ENCODE assay signal across 14 cellular contexts in genomic region chr21:42258885-42259407, GRCh38. TPM values are rescaled to one million over a fixed set of nuclear protein-coding genes. Genes with fewer than 3 reads are reported as not detected.
DNase-seq lines count a peak whose midpoint lies in the region; ATAC-seq, FAIRE-seq and TF ChIP-seq lines count a peak whose summit lies in the region.
"Had no signal": no experiment of that assay in that cellular context is flagged by ENCODE, and none has a peak within 500 bp of the region (broad histone marks: within the 10 kb centered on the region; RNA-seq: fewer than 3 reads in every experiment).

No MANE protein-coding gene starts in this region.

- FAIRE-seq in HepG2 (lab: Jason Lieb, UNC): no peak

- ATAC-seq in GM19455 (IDR thresholded peaks at IDR 0.05; ENCODE audit: unreplicated experiment) (no peak), HepG2 (no peak), GM21390 (IDR thresholded peaks at IDR 0.05; ENCODE audit: unreplicated experiment) (no peak)

- H3K4me3 ChIP-seq in Loucy (ENCODE audit: low read length, poor library complexity, severe bottlenecking) (no peak overlapping the region), HepG2 (replicated peaks in 1 of 3; ENCODE audit: insufficient read depth in 1 of 3, low read depth in 2 of 3, low read length in 3 of 3) (no peak overlapping the region)
- H3K4me3 ChIP-seq: cardiac muscle cell, GM12878, MG63, SK-N-MC had no signal

- intact Hi-C loops in CD14-positive monocyte (cut with micrococcal nuclease): loop anchor here (2.0 to 5.0 kb wide), 4 partner anchors 37 to 112 kb away; no protein-coding TSS in a partner anchor
- intact Hi-C loops in HepG2 (cut with micrococcal nuclease; ENCODE audit: unreplicated experiment): loop anchor here (1.0 kb wide), 2 partner anchors 95 to 114 kb away; no protein-coding TSS in a partner anchor

- H3K4me1 ChIP-seq in Loucy (ENCODE audit: insufficient read depth, low read length, poor library complexity, severe bottlenecking) (peaks cover 56% of the 10 kb centered on the region), HepG2 (ENCODE audit: insufficient read depth, low read length) (peaks cover 28% of the 10 kb centered on the region)

- DNase-seq in CD14-positive monocyte (ENCODE audit: low spot score) (no peak), chondrocyte (ENCODE audit: low spot score) (no peak), nucleus accumbens (lab: John Stamatoyannopoulos, UW) (peak in 36 of 56 donors; percentile 23 to 74 (median 52)), HepG2 (ENCODE audit: low spot score) (no peak)
- DNase-seq in activated CD8-positive, alpha-beta memory T cell treated with anti-CD3 and anti-CD28 coated beads, Interleukin-2, amount 50 U/mL, for 48 hours: no peak

- TF ChIP-seq EP300 in HepG2 (IDR thresholded peaks at IDR 0.05; ENCODE audit: low read depth in 2 of 2, low read length in 2 of 2) (no peak), HepG2 (CRISPR knock-in tag; IDR thresholded peaks at IDR 0.05; ENCODE audit: borderline replicate concordance) (no peak)

- 59% methylated on average over 8 of the region's 9 CpGs for WGBS in HepG2 (ENCODE audit: low lambda C conversion rate)

- H3K4me1 Mint-ChIP-seq in CD14-positive monocyte (peaks cover 40% of the 10 kb centered on the region), chondrocyte (ENCODE audit: low read depth) (peaks cover 60% of the 10 kb centered on the region)

- H3K27ac ChIP-seq in HepG2 (ENCODE audit: extremely low read length, insufficient read depth, low read length): no peak overlapping the region
- H3K27ac ChIP-seq: cardiac muscle cell, SK-N-MC had no signal

- H3K9me3 ChIP-seq in Loucy (ENCODE audit: insufficient read depth, low read depth, low read length) (no peaks in the 10 kb centered on the region), HepG2 (ENCODE audit: low read length) (no peaks in the 10 kb centered on the region)
- H3K9me3 ChIP-seq: MG63 had no signal

- H2AFZ ChIP-seq in Loucy (ENCODE audit: low read length) (no peak overlapping the region), HepG2 (ENCODE audit: low read length) (no peak overlapping the region)

- H3K27me3 ChIP-seq in Loucy (ENCODE audit: insufficient read depth, low read length, poor library complexity, severe bottlenecking) (no peaks in the 10 kb centered on the region), HepG2 (ENCODE audit: control insufficient read depth in 1 of 2, insufficient read depth in 2 of 2, low read length in 2 of 2) (peaks cover 1 to 44% of the 10 kb centered on the region in 2 experiments; a peak in 4 of 5 replicates)
- H3K27me3 ChIP-seq: cardiac muscle cell had no signal

- no peak overlapping the region for H3K27ac Mint-ChIP-seq in CD14-positive monocyte
- no peak overlapping the region for H3K27ac Mint-ChIP-seq in chondrocyte (ENCODE audit: unreplicated experiment)
- H3K27ac Mint-ChIP-seq: progenitor cell of endocrine pancreas had no signal

- H3K9ac ChIP-seq in Loucy (ENCODE audit: low read depth, low read length, poor library complexity, severe bottlenecking): peak overlapping the region; percentile 42
- H3K9ac ChIP-seq in HepG2 (ENCODE audit: insufficient read depth, low read depth, low read length): no peak overlapping the region

- BruUV-seq in HepG2 (replicated peaks; lab: Mats Ljungman, UMichigan): no TSS peak

- in situ Hi-C loops in HepG2 (cut with HindIII; ENCODE audit: extremely low pct_ligation_motif_present, low pct_unique_long_range_greater_than_20kb): loop anchor here (5.0 kb wide), 1 partner anchor 112 kb away; no protein-coding TSS in a partner anchor

- H3K9me3 Mint-ChIP-seq in CD14-positive monocyte: no peaks in the 10 kb centered on the region
- H3K9me3 Mint-ChIP-seq in chondrocyte (ENCODE audit: low read depth): no peaks in the 10 kb centered on the region

- no peak for TF ChIP-seq RAD21 in HepG2 (CRISPR knock-in tag; IDR thresholded peaks at IDR 0.05)

- TF ChIP-seq POLR2A in HepG2 (IDR thresholded peaks at IDR 0.05; ENCODE audit: insufficient read depth in 1 of 2, low read depth in 2 of 2, low read length in 2 of 2): no peak

- no peak overlapping the region for H3K4me2 ChIP-seq in Loucy (ENCODE audit: low read depth, low read length, poor library complexity, severe bottlenecking)
- no peak overlapping the region for H3K4me2 ChIP-seq in HepG2 (ENCODE audit: low read depth, low read length)

- H3K79me2 ChIP-seq in Loucy (ENCODE audit: insufficient read depth, low read length) (peaks cover 78% of the 10 kb centered on the region), HepG2 (ENCODE audit: insufficient read depth, low read length) (no peaks in the 10 kb centered on the region)

- H3K36me3 Mint-ChIP-seq in CD14-positive monocyte: peaks cover 0 to 10% of the 10 kb centered on the region in 2 donors
- no peaks in the 10 kb centered on the region for H3K36me3 Mint-ChIP-seq in chondrocyte (ENCODE audit: low read depth)

- peaks cover 0 to 7% (median 4%) of the 10 kb centered on the region in 3 donors for H3K27me3 Mint-ChIP-seq in CD14-positive monocyte (ENCODE audit: low read depth in 3 of 3)
- peaks cover 13% of the 10 kb centered on the region for H3K27me3 Mint-ChIP-seq in chondrocyte (ENCODE audit: low read depth)

- H4K20me1 ChIP-seq in Loucy (ENCODE audit: insufficient read depth, low read length, poor library complexity, severe bottlenecking) (no peaks in the 10 kb centered on the region), HepG2 (ENCODE audit: insufficient read depth, low read length) (no peaks in the 10 kb centered on the region; the same call in 1 of the 2 replicates)

- H3K4me3 Mint-ChIP-seq in CD14-positive monocyte (no peak overlapping the region), chondrocyte (ENCODE audit: unreplicated experiment) (no peak overlapping the region)

- no peaks in the 10 kb centered on the region; the same call in 1 of the 2 replicates for H3K36me3 ChIP-seq in Loucy (ENCODE audit: insufficient read depth, low read length)
- H3K36me3 ChIP-seq in HepG2 (replicated peaks in 1 of 2; ENCODE audit: control insufficient read depth in 1 of 2, insufficient read depth in 2 of 2, low read length in 2 of 2): no peaks in the 10 kb centered on the region
- H3K36me3 ChIP-seq: cardiac muscle cell, MG63 had no signal

- no peaks in the 10 kb centered on the region for H3K9me2 ChIP-seq in Loucy (replicated peaks; ENCODE audit: low read depth, low read length)

- CTCF ChIA-PET in HepG2 (lab: Yijun Ruan, JAX; ENCODE audit: low intra/inter-chr PET ratio, low total read pairs): interaction anchor here (1.4 to 3.2 kb wide), 2 partner anchors 94 to 113 kb away, joined by 5 to 20 read pairs; no protein-coding TSS in a partner anchor

- TF ChIP-seq CTCF in CD14-positive monocyte (IDR thresholded peaks at IDR 0.05) (peak; percentile 50), Loucy (conservative IDR thresholded peaks at IDR 0.05; ENCODE audit: low read length) (peak; percentile 43; the same call in 1 of the 2 replicates), chondrocyte (IDR thresholded peaks at IDR 0.05) (peak; percentile 48), HepG2 (CRISPR knock-in tag; IDR thresholded peaks at IDR 0.05) (no peak)

- POLR2A ChIA-PET in HepG2 (lab: Yijun Ruan, JAX): no interaction called here

- no peaks in the 10 kb centered on the region for H3F3A ChIP-seq in Loucy (ENCODE audit: low read depth)

RNA-seq across cellular contexts. Expression of gene ABCG1, which starts 40.0 kb away (rescaled TPM):
- polyA plus RNA-seq in CD14-positive monocyte (1 to 10 TPM; 3.5 to 5.2 TPM), HepG2 (2011; rRNA removed) (0.04 and 0.10 TPM in 2 replicates)
- total RNA-seq in chondrocyte (0.51 to 1.6 TPM (median 1.6 TPM) in 3 replicates), HepG2 (2016; rRNA removed; fragmentation: Illumina TruSeq; extraction: Trizol) (not detected in 2 replicates)
- total RNA-seq in HepG2 (2016; cell fraction: cytosol; rRNA removed; fragmentation: Illumina TruSeq; extraction: Trizol; ENCODE audit: low read depth): not detected in 2 replicates
- not detected in 2 replicates for total RNA-seq in HepG2 (2016; cell fraction: insoluble cytoplasmic fraction; rRNA removed; fragmentation: Illumina TruSeq; extraction: Trizol)
- total RNA-seq in HepG2 (2016; cell fraction: membrane; rRNA removed; fragmentation: Illumina TruSeq; extraction: Trizol): not detected in 2 replicates
- total RNA-seq in HepG2 (2016; cell fraction: nucleus; rRNA removed; fragmentation: Illumina TruSeq; extraction: Trizol): not detected in 2 replicates
- polyA plus RNA-seq in HepG2 (2011; cell fraction: cytosol; rRNA removed): 0.08 TPM in 2 replicates
- polyA plus RNA-seq in HepG2 (2011; cell fraction: nucleus; rRNA removed): 0.06 and 0.12 TPM in 2 replicates
- polyA plus RNA-seq in HepG2 (2012): 0.09 TPM in 1 of 2 replicates, not detected in the other
- polyA plus RNA-seq in HepG2 (2016; cell fraction: cytosol; fragmentation: Illumina TruSeq; extraction: Trizol; ENCODE audit: low read depth): not detected in 2 replicates
- polyA plus RNA-seq in HepG2 (2016; cell fraction: insoluble cytoplasmic fraction; fragmentation: Illumina TruSeq; extraction: Trizol; ENCODE audit: low read depth): not detected in 2 replicates
- polyA plus RNA-seq in HepG2 (2016; cell fraction: membrane; fragmentation: Illumina TruSeq; extraction: Trizol; ENCODE audit: low read depth): not detected in 2 replicates
- polyA plus RNA-seq in HepG2 (2016; cell fraction: nucleus; fragmentation: Illumina TruSeq; extraction: Trizol; ENCODE audit: insufficient read depth, low read depth): not detected in 2 replicates
- polyA minus RNA-seq in HepG2 (2011; rRNA and poly(A)+ RNA removed; ENCODE audit: low replicate concordance): 0.10 and 7.4 TPM in 2 replicates
- polyA minus RNA-seq in HepG2 (2011; cell fraction: cytosol; rRNA and poly(A)+ RNA removed): 0.97 TPM in 1 of 2 replicates, not detected in the other
- polyA minus RNA-seq in HepG2 (2011; cell fraction: nucleus; rRNA and poly(A)+ RNA removed): not detected in 2 replicates

RNA-seq across cellular contexts. Expression of gene TFF3, which starts 56.3 kb away (rescaled TPM):
- polyA plus RNA-seq in CD14-positive monocyte (not detected), HepG2 (2011; rRNA removed) (26.9 and 27.0 TPM in 2 replicates)
- total RNA-seq in chondrocyte (1.3 to 6.0 TPM in 2 of 3 replicates, not detected in the other), HepG2 (2016; rRNA removed; fragmentation: Illumina TruSeq; extraction: Trizol) (7.9 and 14.2 TPM in 2 replicates)
- 9.4 and 9.9 TPM in 2 replicates for total RNA-seq in HepG2 (2016; cell fraction: cytosol; rRNA removed; fragmentation: Illumina TruSeq; extraction: Trizol; ENCODE audit: low read depth)
- 10.8 and 14.1 TPM in 2 replicates for total RNA-seq in HepG2 (2016; cell fraction: insoluble cytoplasmic fraction; rRNA removed; fragmentation: Illumina TruSeq; extraction: Trizol)
- 8.0 and 8.6 TPM in 2 replicates for total RNA-seq in HepG2 (2016; cell fraction: membrane; rRNA removed; fragmentation: Illumina TruSeq; extraction: Trizol)
- total RNA-seq in HepG2 (2016; cell fraction: nucleus; rRNA removed; fragmentation: Illumina TruSeq; extraction: Trizol): 5.1 and 9.3 TPM in 2 replicates
- polyA plus RNA-seq in HepG2 (2011; cell fraction: cytosol; rRNA removed): 15.9 and 30.0 TPM in 2 replicates
- polyA plus RNA-seq in HepG2 (2011; cell fraction: nucleus; rRNA removed): 16.3 and 18.8 TPM in 2 replicates
- polyA plus RNA-seq in HepG2 (2012): 14.9 and 18.1 TPM in 2 replicates
- 7.3 and 9.3 TPM in 2 replicates for polyA plus RNA-seq in HepG2 (2016; cell fraction: cytosol; fragmentation: Illumina TruSeq; extraction: Trizol; ENCODE audit: low read depth)
- 5.5 and 6.2 TPM in 2 replicates for polyA plus RNA-seq in HepG2 (2016; cell fraction: insoluble cytoplasmic fraction; fragmentation: Illumina TruSeq; extraction: Trizol; ENCODE audit: low read depth)
- 4.6 and 6.5 TPM in 2 replicates for polyA plus RNA-seq in HepG2 (2016; cell fraction: membrane; fragmentation: Illumina TruSeq; extraction: Trizol; ENCODE audit: low read depth)
- 9.5 and 10.5 TPM in 2 replicates for polyA plus RNA-seq in HepG2 (2016; cell fraction: nucleus; fragmentation: Illumina TruSeq; extraction: Trizol; ENCODE audit: insufficient read depth, low read depth)
- polyA minus RNA-seq in HepG2 (2011; rRNA and poly(A)+ RNA removed; ENCODE audit: low replicate concordance): 10.8 TPM in 1 of 2 replicates, not detected in the other
- polyA minus RNA-seq in HepG2 (2011; cell fraction: cytosol; rRNA and poly(A)+ RNA removed): 6.5 and 7.7 TPM in 2 replicates
- 0.77 and 1.7 TPM in 2 replicates for polyA minus RNA-seq in HepG2 (2011; cell fraction: nucleus; rRNA and poly(A)+ RNA removed)
- total RNA-seq: cardiac muscle cell, GM12878 had no signal
- polyA plus RNA-seq: BJ, GM12878 had no signal

Comparison
In these comparisons a context has a peak if more than half of its experiments do, and no peak if none do; other contexts are left out.
1. DNase-seq: peak in nucleus accumbens (36 of 56); none in CD14-positive monocyte (single experiment), chondrocyte (single experiment), HepG2 (single experiment) and activated CD8-positive, alpha-beta memory T cell treated with anti-CD3 and anti-CD28 coated beads, Interleukin-2, amount 50 U/mL, for 48 hours (single experiment).